Comparison of ENCODE assay signal across 16 cellular contexts in the genomic region with DNA sequence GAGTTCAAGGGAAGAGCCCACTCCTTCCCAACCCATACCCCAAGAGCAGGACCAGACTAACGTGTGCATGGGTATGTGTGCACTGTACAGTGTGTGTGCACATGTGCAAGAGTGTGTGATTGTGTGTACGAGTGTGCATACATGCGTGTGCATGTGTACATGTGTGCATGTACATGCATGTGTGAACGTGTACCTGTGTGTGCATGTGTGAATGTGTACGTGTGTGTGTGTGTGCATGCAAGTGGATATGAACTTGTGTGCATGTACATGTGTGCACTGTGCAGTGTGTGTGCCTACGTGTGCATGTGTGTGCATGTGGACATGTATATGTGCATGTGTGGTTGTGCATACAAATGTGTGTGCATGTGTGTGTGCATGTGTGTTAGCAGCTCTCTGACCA.
DNase-seq lines count a peak whose midpoint lies in the region; ATAC-seq, FAIRE-seq and TF ChIP-seq lines count a peak whose summit lies in the region.
"Had no signal": no experiment of that assay in that cellular context is flagged by ENCODE, and none has a peak within 500 bp of the region (broad histone marks: within the 10 kb centered on the region; RNA-seq: fewer than 3 reads in every experiment).

No MANE protein-coding gene starts in this region.

- intact Hi-C loops in activated T-helper 1 cell treated with anti-CD3 and anti-CD28 coated beads, Interleukin-12 subunit alpha, Interleukin-12 subunit beta, Interleukin-2, Interleukin-4 antibody, amounts not matched to agents 30 ng/mL and 10 ng/mL and 1 ng/mL, durations not matched to agents 14 hours and 24 hours and 36 hours (cut with micrococcal nuclease): no loop called here

- 0 out of 2 replicates have a peak, but pooled peaks cover 2% of the 10 kb centered on the region for H3K79me1 ChIP-seq in H1 (ENCODE audit: low read depth, low read length)

- TF ChIP-seq CTCF in A549 (IDR thresholded peaks at IDR 0.05) (no peak), WTC11 (IDR thresholded peaks at IDR 0.05) (no peak), H1 (IDR thresholded peaks at IDR 0.05; ENCODE audit: control extremely low read depth in 1 of 3, insufficient read depth in 1 of 3, low read depth in 1 of 3, low read length in 3 of 3) (no peak)

- no peak overlapping the region for H3K4me3 ChIP-seq in A549
- no peak overlapping the region for H3K4me3 ChIP-seq in H1 (ENCODE audit: extremely low read depth in 1 of 4, insufficient read depth in 2 of 4, low read depth in 3 of 4, low read length in 4 of 4)
- H3K4me3 ChIP-seq: GM23338 had no signal

- no peaks in the 10 kb centered on the region for H3K36me3 ChIP-seq in H1 (ENCODE audit: control insufficient read depth in 2 of 4, insufficient read depth in 4 of 4, low read length in 3 of 4)

- CTCF ChIA-PET in A549 (lab: Yijun Ruan, JAX): interaction anchor here (0.7 to 42.8 kb wide), 39 partner anchors 8 to 395 kb away, joined by 3 to 782 read pairs (median 6); no protein-coding TSS in a partner anchor
- CTCF ChIA-PET in WTC11 (lab: Charles Lee): interaction anchor here (0.7 to 6.2 kb wide), 65 partner anchors 8 to 378 kb away, joined by 3 to 109 read pairs (median 5); a partner anchor contains a TSS
- CTCF ChIA-PET in H1 (lab: Charles Lee; ENCODE audit: partially characterized antibody): interaction anchor here (0.7 to 17.7 kb wide), 60 partner anchors 13 to 415 kb away, joined by 3 to 291 read pairs (median 5); no protein-coding TSS in a partner anchor

- H3K27ac Mint-ChIP-seq in WTC11: no peak overlapping the region
- H3K27ac Mint-ChIP-seq in activated T-helper 1 cell treated with anti-CD3 and anti-CD28 coated beads, Interleukin-12 subunit alpha, Interleukin-12 subunit beta, Interleukin-2, Interleukin-4 antibody, amounts not matched to agents 30 ng/mL and 10 ng/mL and 1 ng/mL, durations not matched to agents 14 hours and 24 hours and 36 hours: no peak overlapping the region
- H3K27ac Mint-ChIP-seq: B cell; CD4-positive, CD25-positive, alpha-beta regulatory T cell; CD8-positive, alpha-beta memory T cell; GM23338; IgD-negative memory B cell had no signal

- H3K79me2 ChIP-seq in H1 (ENCODE audit: control insufficient read depth in 1 of 2, insufficient read depth in 2 of 2, low read length in 2 of 2): peaks cover 0 to 3% of the 10 kb centered on the region in 2 experiments; a peak in 1 of 4 replicates

- peaks cover 3% of the 10 kb centered on the region; the same call in 1 of the 2 replicates for H3K23me2 ChIP-seq in H1 (ENCODE audit: low read depth, low read length)

- peak overlapping the region; percentile 85 for H4K91ac ChIP-seq in H1 (replicated peaks; ENCODE audit: insufficient read length, low read length)

- H3K4me1 Mint-ChIP-seq in WTC11: peaks cover 6% of the 10 kb centered on the region; the same call in 1 of the 2 replicates
- H3K4me1 Mint-ChIP-seq in activated T-helper 1 cell treated with anti-CD3 and anti-CD28 coated beads, Interleukin-12 subunit alpha, Interleukin-12 subunit beta, Interleukin-2, Interleukin-4 antibody, amounts not matched to agents 30 ng/mL and 10 ng/mL and 1 ng/mL, durations not matched to agents 14 hours and 24 hours and 36 hours (ENCODE audit: low read depth): no peaks in the 10 kb centered on the region

- H4K5ac ChIP-seq in H1 (ENCODE audit: insufficient read length, low read depth, low read length): no peak overlapping the region

- peak overlapping the region; percentile 3 for H2BK5ac ChIP-seq in H1 (ENCODE audit: low read depth, low read length)

- FAIRE-seq in A549 (lab: Jason Lieb, UNC): peak; percentile 72
- peak; percentile 17 for FAIRE-seq in GM12892 (lab: Jason Lieb, UNC)
- peak; percentile 62 for FAIRE-seq in H1 (lab: Jason Lieb, UNC)

- 55% methylated on average over 6 of the region's 6 CpGs for WGBS in A549 (ENCODE audit: missing lambda C conversion rate)
- 78% methylated on average over 6 of the region's 6 CpGs; no CpG with 5 or more reads in 1 of the 2 experiments for WGBS in H1 (ENCODE audit: extremely low coverage in 1 of 2, insufficient coverage in 1 of 2, insufficient read length in 1 of 2, insufficient replicate concordance in 2 of 2, low coverage in 1 of 2, low lambda C conversion rate in 2 of 2, missing lambda C conversion rate in 1 of 2), 2 experiments

- no peak overlapping the region for H3K27ac ChIP-seq in A549
- H3K27ac ChIP-seq in H1 (ENCODE audit: low read depth, low read length): no peak overlapping the region
- H3K27ac ChIP-seq: HL-60 had no signal

- no peak overlapping the region for H2AFZ ChIP-seq in H1 (ENCODE audit: low read length)

- TF ChIP-seq EP300 in A549 (IDR thresholded peaks at IDR 0.05) (no peak), H1 (IDR thresholded peaks at IDR 0.05; ENCODE audit: borderline replicate concordance in 1 of 2, low read depth in 2 of 2, low read length in 2 of 2) (no peak)

- peak overlapping the region; percentile 85 for H2BK120ac ChIP-seq in H1 (replicated peaks; ENCODE audit: low read depth, low read length)

- no peak overlapping the region for H3K14ac ChIP-seq in H1 (ENCODE audit: insufficient read length)

- ATAC-seq in A549: no peak
- no peak for ATAC-seq in WTC11
- no peak for ATAC-seq in GM19328 (IDR thresholded peaks at IDR 0.05; ENCODE audit: unreplicated experiment)

- H3K56ac ChIP-seq in H1 (replicated peaks; ENCODE audit: insufficient read length, low read depth, low read length): no peak overlapping the region

- peak overlapping the region; percentile 92 for H3K4ac ChIP-seq in H1 (replicated peaks; ENCODE audit: insufficient read length, low read depth, low read length)

- peak overlapping the region; percentile 88 for H2AK5ac ChIP-seq in H1 (ENCODE audit: low read depth, low read length)

- 0 out of 2 replicates have a peak overlapping the region, but pooled peaks have one; percentile 1 for H2BK15ac ChIP-seq in H1 (ENCODE audit: low read length)

- no peak overlapping the region for H3K4me3 Mint-ChIP-seq in WTC11
- H3K4me3 Mint-ChIP-seq in activated T-helper 1 cell treated with anti-CD3 and anti-CD28 coated beads, Interleukin-12 subunit alpha, Interleukin-12 subunit beta, Interleukin-2, Interleukin-4 antibody, amounts not matched to agents 30 ng/mL and 10 ng/mL and 1 ng/mL, durations not matched to agents 14 hours and 24 hours and 36 hours: no peak overlapping the region
- H3K4me3 Mint-ChIP-seq: B cell; CD4-positive, CD25-positive, alpha-beta regulatory T cell; CD8-positive, alpha-beta memory T cell; GM23338; IgD-negative memory B cell had no signal

- H3K18ac ChIP-seq in H1 (ENCODE audit: extremely low read depth, low read length): no peak overlapping the region

- POLR2A ChIA-PET in A549 (lab: Yijun Ruan, JAX) (interaction anchor here (1.0 kb wide), 1 partner anchor 200 kb away, joined by 3 read pairs; no protein-coding TSS in a partner anchor), WTC11 (lab: Charles Lee) (interaction anchor here (1.0 to 1.2 kb wide), 2 partner anchors 203 to 211 kb away, joined by 3 to 5 read pairs; no protein-coding TSS in a partner anchor), H1 (lab: Charles Lee; ENCODE audit: partially characterized antibody) (interaction anchor here (1.0 kb wide), 1 partner anchor 210 kb away, joined by 3 read pairs; no protein-coding TSS in a partner anchor)

- peaks cover 9% of the 10 kb centered on the region for H3K27me3 Mint-ChIP-seq in WTC11 (ENCODE audit: low read depth)
- peaks cover 9% of the 10 kb centered on the region for H3K27me3 Mint-ChIP-seq in activated T-helper 1 cell treated with anti-CD3 and anti-CD28 coated beads, Interleukin-12 subunit alpha, Interleukin-12 subunit beta, Interleukin-2, Interleukin-4 antibody, amounts not matched to agents 30 ng/mL and 10 ng/mL and 1 ng/mL, durations not matched to agents 14 hours and 24 hours and 36 hours (ENCODE audit: insufficient read depth)

- no peak for TF ChIP-seq POLR2A in A549 (IDR thresholded peaks at IDR 0.05; ENCODE audit: low read length)
- TF ChIP-seq POLR2A in GM12892 (IDR thresholded peaks at IDR 0.05; ENCODE audit: low read depth, low read length): no peak
- TF ChIP-seq POLR2A in H1 (IDR thresholded peaks at IDR 0.05; ENCODE audit: control extremely low read depth in 1 of 2, low read depth in 2 of 2, low read length in 2 of 2): no peak

- no peak overlapping the region; the same call in 1 of the 2 replicates for H2BK12ac ChIP-seq in H1 (ENCODE audit: low read depth, low read length)

- H3K9me3 Mint-ChIP-seq in WTC11: peaks cover 8% of the 10 kb centered on the region
- no peaks in the 10 kb centered on the region for H3K9me3 Mint-ChIP-seq in activated T-helper 1 cell treated with anti-CD3 and anti-CD28 coated beads, Interleukin-12 subunit alpha, Interleukin-12 subunit beta, Interleukin-2, Interleukin-4 antibody, amounts not matched to agents 30 ng/mL and 10 ng/mL and 1 ng/mL, durations not matched to agents 14 hours and 24 hours and 36 hours
- H3K9me3 Mint-ChIP-seq: CD4-positive, CD25-positive, alpha-beta regulatory T cell; CD8-positive, alpha-beta memory T cell; GM23338 had no signal

- H3K36me3 Mint-ChIP-seq in WTC11: no peaks in the 10 kb centered on the region
- H3K36me3 Mint-ChIP-seq in activated T-helper 1 cell treated with anti-CD3 and anti-CD28 coated beads, Interleukin-12 subunit alpha, Interleukin-12 subunit beta, Interleukin-2, Interleukin-4 antibody, amounts not matched to agents 30 ng/mL and 10 ng/mL and 1 ng/mL, durations not matched to agents 14 hours and 24 hours and 36 hours (ENCODE audit: low read depth): no peaks in the 10 kb centered on the region
- H3K36me3 Mint-ChIP-seq: CD4-positive, CD25-positive, alpha-beta regulatory T cell; CD8-positive, alpha-beta memory T cell; IgD-negative memory B cell had no signal

- no peak overlapping the region; a peak in 2 of 7 replicates for H3K9ac ChIP-seq in H1 (replicated peaks in 1 of 4; ENCODE audit: extremely low read depth in 1 of 4, low read depth in 3 of 4, low read length in 3 of 4)

- peaks cover 4% of the 10 kb centered on the region; the same call in 2 of the 3 replicates for H3K9me3 ChIP-seq in A549
- H3K9me3 ChIP-seq in H1 (ENCODE audit: insufficient read depth in 2 of 2, low read depth in 1 of 2, low read length in 1 of 2): peaks cover 0 to 4% of the 10 kb centered on the region in 2 experiments; a peak in 1 of 4 replicates

- H4K20me1 ChIP-seq in H1 (replicated peaks in 1 of 2; ENCODE audit: control insufficient read depth in 1 of 2, insufficient read depth in 2 of 2, low read length in 2 of 2): peaks cover 0 to 7% of the 10 kb centered on the region in 2 experiments

- H3K4me2 ChIP-seq in A549: no peak overlapping the region
- H3K4me2 ChIP-seq in H1 (ENCODE audit: insufficient read depth in 1 of 2, low read depth in 2 of 2, low read length in 2 of 2): no peak overlapping the region
- H3K4me2 ChIP-seq: GM23338 had no signal

- H2BK20ac ChIP-seq in H1 (ENCODE audit: low read length): no peak overlapping the region

- no peak overlapping the region for H3K23ac ChIP-seq in H1 (ENCODE audit: insufficient read length)

- no peak for DNase-seq in A549 (ENCODE audit: low read depth in 1 of 2, low spot score in 1 of 2)
- DNase-seq in GM12892 (ENCODE audit: insufficient read length): no peak
- DNase-seq in WTC11 (ENCODE audit: low spot score): no peak
- DNase-seq in H1 (ENCODE audit: low read depth in 1 of 2, low spot score in 2 of 2): no peak
- no peak for DNase-seq in RKO (ENCODE audit: low spot score)
- DNase-seq in activated T-helper 1 cell treated with anti-CD3 and anti-CD28 coated beads, Interleukin-12 subunit alpha, Interleukin-12 subunit beta, Interleukin-2, Interleukin-4 antibody, amounts not matched to agents 30 ng/mL and 10 ng/mL and 1 ng/mL, durations not matched to agents 14 hours and 24 hours and 36 hours (ENCODE audit: low spot score): no peak
- no peak for DNase-seq in ecto neural progenitor cell (ENCODE audit: low spot score)
- DNase-seq: CD8-positive, alpha-beta memory T cell; DMS 273 treated with DMSO at 0.1 percent for 48 hours; KG1 had no signal

- H4K8ac ChIP-seq in H1 (ENCODE audit: extremely low read depth, insufficient read depth, low read length): no peak overlapping the region; the same call in 1 of the 2 replicates

- H3K4me1 ChIP-seq in A549 (no peaks in the 10 kb centered on the region), H1 (replicated peaks in 1 of 4; ENCODE audit: control insufficient read depth in 3 of 4, insufficient read depth in 4 of 4, low read length in 3 of 4) (peaks cover 0 to 5% (median under 1%) of the 10 kb centered on the region in 4 experiments; a peak in 5 of 7 replicates)

- H3K27me3 ChIP-seq in H1 (replicated peaks in 1 of 4; ENCODE audit: control insufficient read depth in 3 of 4, extremely low read depth in 1 of 4, insufficient read depth in 3 of 4, low read length in 3 of 4): peaks cover 2 to 11% (median 7%) of the 10 kb centered on the region in 4 experiments

- TF ChIP-seq RAD21 in A549 (conservative IDR thresholded peaks at IDR 0.05 in 1 of 2, IDR thresholded peaks at IDR 0.05 in 1 of 2) (no peak), H1 (IDR thresholded peaks at IDR 0.05 in 1 of 2, conservative IDR thresholded peaks at IDR 0.05 in 1 of 2; ENCODE audit: low read depth in 2 of 2, low read length in 2 of 2) (no peak)
